ENCODE assay signal across 18 cellular contexts in the genomic region with DNA sequence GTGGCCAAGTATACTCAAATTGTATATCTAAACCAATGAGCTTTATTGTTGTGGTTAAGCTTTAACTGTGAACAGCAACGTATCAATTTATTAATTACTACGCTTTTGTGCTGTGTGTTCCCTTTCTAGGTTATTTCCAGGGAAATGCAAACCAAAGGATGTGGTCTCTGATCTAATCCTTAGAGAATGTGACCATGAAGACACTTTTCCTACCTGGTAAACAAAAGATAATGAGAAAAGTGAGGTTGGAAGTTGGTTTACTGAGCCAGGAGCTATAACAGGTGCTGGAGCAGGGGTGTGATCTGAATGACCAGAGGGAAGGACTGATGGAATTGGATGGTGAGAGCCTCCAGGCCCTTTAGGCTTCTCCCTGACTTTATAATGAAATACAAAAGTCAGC.
"Had no signal": no experiment of that assay in that cellular context is flagged by ENCODE, and none has a peak within 500 bp of the region (broad histone marks: within the 10 kb centered on the region; RNA-seq: fewer than 3 reads in every experiment).

No MANE protein-coding gene starts in this region.

- H3K9me3 Mint-ChIP-seq: activated CD4-positive, alpha-beta memory T cell treated with anti-CD3 and anti-CD28 coated beads, Interleukin-2, amount 10 ng/mL, durations not matched to agents 7 days and 5 days; activated T-cell treated with anti-CD3 and anti-CD28 coated beads, Interleukin-2, amount 50 U/mL, for 24 hours; natural killer cell had no signal

- H3K4me1 ChIP-seq: tibial artery, vagina had no signal

- H3K27ac Mint-ChIP-seq: activated CD4-positive, alpha-beta memory T cell treated with anti-CD3 and anti-CD28 coated beads, Interleukin-2, amount 10 ng/mL, durations not matched to agents 7 days and 5 days; activated T-cell treated with anti-CD3 and anti-CD28 coated beads, Interleukin-2, amount 50 U/mL, for 24 hours; natural killer cell; T-helper 17 cell; WTC11 had no signal

- H3K36me3 Mint-ChIP-seq: natural killer cell, WTC11 had no signal

- DNase-seq: activated CD4-positive, alpha-beta memory T cell treated with anti-CD3 and anti-CD28 coated beads, Interleukin-2, amount 10 ng/mL, durations not matched to agents 7 days and 5 days; activated CD4-positive, alpha-beta T cell treated with anti-CD3 and anti-CD28 coated beads for 4 hours; activated naive CD4-positive, alpha-beta T cell treated with anti-CD3 and anti-CD28 coated beads, Interleukin-2, amount 50 U/mL, for 16 hours; activated T-cell treated with anti-CD3 and anti-CD28 coated beads, Interleukin-2, amount 50 U/mL, for 24 hours; foreskin fibroblast; natural killer cell; posterior cingulate gyrus; right cardiac atrium; stimulated activated CD4-positive, alpha-beta T cell treated with anti-CD3 and anti-CD28 coated beads, Interleukin-15, amount 100 ng/mL, for 24 hours; stimulated activated CD4-positive, alpha-beta T cell treated with anti-CD3 and anti-CD28 coated beads, Interleukin-4, amount 100 ng/mL, for 1 hour; stimulated activated naive CD4-positive, alpha-beta T cell; T-helper 17 cell; tibial artery had no signal

- H3K9me3 ChIP-seq: neutrophil, tibial artery, vagina had no signal

- H3K27ac ChIP-seq: neutrophil, skin epidermis, tibial artery, vagina had no signal

- H3K36me3 ChIP-seq: neutrophil, tibial artery, vagina had no signal

- H3K27me3 ChIP-seq: tibial artery, vagina had no signal

- ATAC-seq: left lobe of liver, natural killer cell, right cardiac atrium, T-helper 17 cell, WTC11 had no signal

- H3K4me1 Mint-ChIP-seq: activated CD4-positive, alpha-beta memory T cell treated with anti-CD3 and anti-CD28 coated beads, Interleukin-2, amount 10 ng/mL, durations not matched to agents 7 days and 5 days; natural killer cell; T-helper 17 cell had no signal

- H3K4me3 ChIP-seq: skin epidermis, tibial artery, vagina had no signal

- H3K4me3 Mint-ChIP-seq: activated CD4-positive, alpha-beta memory T cell treated with anti-CD3 and anti-CD28 coated beads, Interleukin-2, amount 10 ng/mL, durations not matched to agents 7 days and 5 days; activated T-cell treated with anti-CD3 and anti-CD28 coated beads, Interleukin-2, amount 50 U/mL, for 24 hours; natural killer cell; T-helper 17 cell; WTC11 had no signal
